In genomic region chr20:7226156-7226555, GRCh38 we compare ENCODE assay signal across 20 cellular contexts.
DNase-seq lines count a peak whose midpoint lies in the region; ATAC-seq, FAIRE-seq and TF ChIP-seq lines count a peak whose summit lies in the region.
"Had no signal": no experiment of that assay in that cellular context is flagged by ENCODE, and none has a peak within 500 bp of the region (broad histone marks: within the 10 kb centered on the region; RNA-seq: fewer than 3 reads in every experiment).

No MANE protein-coding gene starts in this region.

- H2BK20ac ChIP-seq in H1 (ENCODE audit: low read length) = no peak overlapping the region

- WGBS in H1 (ENCODE audit: extremely low coverage in 1 of 2, insufficient coverage in 1 of 2, insufficient read length in 1 of 2, insufficient replicate concordance in 2 of 2, low coverage in 1 of 2, low lambda C conversion rate in 2 of 2, missing lambda C conversion rate in 1 of 2), 2 experiments = 100% methylated on average over 2 of the region's 2 CpGs; no CpG with 5 or more reads in 1 of the 2 experiments

- DNase-seq in NCI-H1436 (lab: John Stamatoyannopoulos, UW) (peak; percentile 1), NCI-H1436 treated with DMSO at 0.1 percent for 48 hours (lab: John Stamatoyannopoulos, UW) (no peak), NCI-H2171 treated with DMSO at 0.1 percent for 48 hours (lab: John Stamatoyannopoulos, UW) (peak; percentile 100), H1 (ENCODE audit: low read depth in 1 of 2, low spot score in 2 of 2) (no peak), NCI-H2196 (lab: John Stamatoyannopoulos, UW; ENCODE audit: unreplicated experiment) (no peak)
- DNase-seq: AML-193; Caco-2; CD4-positive, alpha-beta T cell; DMS53; GOT3; H9; KBM-7 had no signal

- H3K36me3 ChIP-seq in H1 (ENCODE audit: control insufficient read depth in 2 of 4, insufficient read depth in 4 of 4, low read length in 3 of 4) = no peaks in the 10 kb centered on the region

- no peak overlapping the region for H3K4me2 ChIP-seq in H1 (ENCODE audit: insufficient read depth in 1 of 2, low read depth in 2 of 2, low read length in 2 of 2)
- H3K4me2 ChIP-seq: A549 had no signal

- no peak for TF ChIP-seq EP300 in H1 (IDR thresholded peaks at IDR 0.05; ENCODE audit: borderline replicate concordance in 1 of 2, low read depth in 2 of 2, low read length in 2 of 2)

- no peak overlapping the region for H2BK120ac ChIP-seq in H1 (replicated peaks; ENCODE audit: low read depth, low read length)

- H4K5ac ChIP-seq in H1 (ENCODE audit: insufficient read length, low read depth, low read length) = no peak overlapping the region

- H4K20me1 ChIP-seq in H1 (replicated peaks in 1 of 2; ENCODE audit: control insufficient read depth in 1 of 2, insufficient read depth in 2 of 2, low read length in 2 of 2) = no peaks in the 10 kb centered on the region

- H3K23ac ChIP-seq in H1 (ENCODE audit: insufficient read length) = no peak overlapping the region

- H3K27me3 ChIP-seq in H1 (replicated peaks in 1 of 4; ENCODE audit: control insufficient read depth in 3 of 4, extremely low read depth in 1 of 4, insufficient read depth in 3 of 4, low read length in 3 of 4) = no peaks in the 10 kb centered on the region

- H2BK15ac ChIP-seq in H1 (ENCODE audit: low read length) = no peak overlapping the region

- CTCF ChIA-PET in H1 (lab: Charles Lee; ENCODE audit: partially characterized antibody) = interaction anchor here (0.6 to 1.2 kb wide), 5 partner anchors 10 to 398 kb away, joined by 3 read pairs; no protein-coding TSS in a partner anchor

- TF ChIP-seq CTCF in H1 (IDR thresholded peaks at IDR 0.05; ENCODE audit: control extremely low read depth in 1 of 3, insufficient read depth in 1 of 3, low read depth in 1 of 3, low read length in 3 of 3) = no peak

- H3K4me3 ChIP-seq in H1 (ENCODE audit: extremely low read depth in 1 of 4, insufficient read depth in 2 of 4, low read depth in 3 of 4, low read length in 4 of 4) = no peak overlapping the region
- H3K4me3 ChIP-seq: A549 had no signal

- no peak overlapping the region for H3K18ac ChIP-seq in H1 (ENCODE audit: extremely low read depth, low read length)

- no peak for FAIRE-seq in H1 (lab: Jason Lieb, UNC)
- FAIRE-seq: A549, G401.6, GM12891, HepG2 had no signal

- no peak for TF ChIP-seq POLR2A in H1 (IDR thresholded peaks at IDR 0.05; ENCODE audit: control extremely low read depth in 1 of 2, low read depth in 2 of 2, low read length in 2 of 2)

- peak overlapping the region; percentile 68; the same call in 1 of the 2 replicates for H4K8ac ChIP-seq in H1 (ENCODE audit: extremely low read depth, insufficient read depth, low read length)

- H2AK5ac ChIP-seq in H1 (ENCODE audit: low read depth, low read length) = no peak overlapping the region

- no peak overlapping the region for H3K27ac ChIP-seq in H1 (ENCODE audit: low read depth, low read length)
- H3K27ac ChIP-seq: 22Rv1, A549, C4-2B had no signal

- no peaks in the 10 kb centered on the region; a peak in 1 of 4 replicates for H3K9me3 ChIP-seq in H1 (ENCODE audit: insufficient read depth in 2 of 2, low read depth in 1 of 2, low read length in 1 of 2)

- H2BK5ac ChIP-seq in H1 (ENCODE audit: low read depth, low read length) = no peak overlapping the region

- no peaks in the 10 kb centered on the region for H3K79me1 ChIP-seq in H1 (ENCODE audit: low read depth, low read length)

- no peak for ATAC-seq in HG02759 (IDR thresholded peaks at IDR 0.05; ENCODE audit: unreplicated experiment)
- no peak for ATAC-seq in GM18909 (IDR thresholded peaks at IDR 0.05; ENCODE audit: poor library complexity, unreplicated experiment)
- ATAC-seq: A549, HepG2 had no signal

- POLR2A ChIA-PET in H1 (lab: Charles Lee; ENCODE audit: partially characterized antibody) = no interaction called here

- no peaks in the 10 kb centered on the region for H3K4me1 ChIP-seq in H1 (replicated peaks in 1 of 4; ENCODE audit: control insufficient read depth in 3 of 4, insufficient read depth in 4 of 4, low read length in 3 of 4)
- H3K4me1 ChIP-seq: A549, Caco-2 had no signal

- H4K91ac ChIP-seq in H1 (replicated peaks; ENCODE audit: insufficient read length, low read length) = no peak overlapping the region

- no peak overlapping the region for H2AFZ ChIP-seq in H1 (ENCODE audit: low read length)

- no peak overlapping the region for H3K56ac ChIP-seq in H1 (replicated peaks; ENCODE audit: insufficient read length, low read depth, low read length)

- H3K9ac ChIP-seq in H1 (replicated peaks in 1 of 4; ENCODE audit: extremely low read depth in 1 of 4, low read depth in 3 of 4, low read length in 3 of 4) = no peak overlapping the region

- no peaks in the 10 kb centered on the region for H3K79me2 ChIP-seq in H1 (ENCODE audit: control insufficient read depth in 1 of 2, insufficient read depth in 2 of 2, low read length in 2 of 2)

- H3K23me2 ChIP-seq in H1 (ENCODE audit: low read depth, low read length) = no peaks in the 10 kb centered on the region

- no peak for TF ChIP-seq RAD21 in H1 (IDR thresholded peaks at IDR 0.05 in 1 of 2, conservative IDR thresholded peaks at IDR 0.05 in 1 of 2; ENCODE audit: low read depth in 2 of 2, low read length in 2 of 2)

- H2BK12ac ChIP-seq in H1 (ENCODE audit: low read depth, low read length) = no peak overlapping the region

- H3K14ac ChIP-seq in H1 (ENCODE audit: insufficient read length) = no peak overlapping the region

- H3K4ac ChIP-seq in H1 (replicated peaks; ENCODE audit: insufficient read length, low read depth, low read length) = no peak overlapping the region

TF ChIP-seq in H1, 55 proteins besides CTCF, POLR2A, EP300 and RAD21:
- no peak for TF ChIP-seq BRCA1 (IDR thresholded peaks at IDR 0.05; ENCODE audit: low read depth, low read length)
- TF ChIP-seq NANOG (IDR thresholded peaks at IDR 0.05; ENCODE audit: insufficient read depth, low read depth, low read length, poor library complexity, severe bottlenecking) = no peak
- no peak for TF ChIP-seq MAFK (IDR thresholded peaks at IDR 0.05; ENCODE audit: low read depth, low read length)
- no peak for TF ChIP-seq CREB1 (IDR thresholded peaks at IDR 0.05)
- TF ChIP-seq HDAC2 (IDR thresholded peaks at IDR 0.05; ENCODE audit: borderline replicate concordance in 1 of 2, low read depth in 2 of 2, low read length in 2 of 2) = no peak
- TF ChIP-seq CEBPB (IDR thresholded peaks at IDR 0.05; ENCODE audit: low read depth, low read length) = no peak
- no peak for TF ChIP-seq USF2 (IDR thresholded peaks at IDR 0.05; ENCODE audit: low read length)
- no peak for TF ChIP-seq CHD1 (IDR thresholded peaks at IDR 0.05; ENCODE audit: low read depth, low read length)
- no peak for TF ChIP-seq TAF7 (optimal IDR thresholded peaks at IDR 0.05; ENCODE audit: borderline replicate concordance, low read depth, low read length)
- TF ChIP-seq ATF2 (IDR thresholded peaks at IDR 0.05; ENCODE audit: low read length) = no peak
- TF ChIP-seq RXRA (IDR thresholded peaks at IDR 0.05; ENCODE audit: insufficient read depth, low read depth, low read length) = no peak
- no peak for TF ChIP-seq NRF1 (IDR thresholded peaks at IDR 0.05; ENCODE audit: low read depth, low read length)
- TF ChIP-seq FOSL1 (IDR thresholded peaks at IDR 0.05; ENCODE audit: insufficient read depth, low read depth, low read length) = no peak
- TF ChIP-seq SAP30 (IDR thresholded peaks at IDR 0.05; ENCODE audit: insufficient read depth, insufficient replicate concordance, low read length) = no peak
- TF ChIP-seq PHF8 (conservative IDR thresholded peaks at IDR 0.05; ENCODE audit: low read depth, low read length) = no peak
- no peak for TF ChIP-seq JUN (IDR thresholded peaks at IDR 0.05; ENCODE audit: low read depth, low read length)
- no peak for TF ChIP-seq SP4 (IDR thresholded peaks at IDR 0.05; ENCODE audit: low read length)
- no peak for TF ChIP-seq TCF12 (IDR thresholded peaks at IDR 0.05; ENCODE audit: low read depth, low read length)

Comparison
In these comparisons a context has a peak if more than half of its experiments do, and no peak if none do; other contexts are left out.
1. DNase-seq: peak in NCI-H1436 (single experiment) and NCI-H2171 treated with DMSO at 0.1 percent for 48 hours (single experiment); none in NCI-H1436 treated with DMSO at 0.1 percent for 48 hours (single experiment), H1 (0 of 2) and NCI-H2196 (single experiment).